In genomic region chr5:6716634-6717149, GRCh38 we compare ENCODE assay signal across 9 cellular contexts. TPM values are rescaled to one million over a fixed set of nuclear protein-coding genes. Genes with fewer than 3 reads are reported as not detected.
DNase-seq lines count a peak whose midpoint lies in the region; ATAC-seq and TF ChIP-seq lines count a peak whose summit lies in the region.
"Had no signal": no experiment of that assay in that cellular context is flagged by ENCODE, and none has a peak within 500 bp of the region (broad histone marks: within the 10 kb centered on the region; RNA-seq: fewer than 3 reads in every experiment).

No MANE protein-coding gene starts in this region.

- peak overlapping the region; percentile 97; the same call in 1 of the 2 replicates for H3K4me3 ChIP-seq in GM08714 (ENCODE audit: low read length)
- peak overlapping the region; percentile 79 for H3K4me3 ChIP-seq in OCI-LY7 (ENCODE audit: low read depth, low read length, poor library complexity, severe bottlenecking)
- peak overlapping the region; percentile 93 for H3K4me3 ChIP-seq in endocrine pancreas (ENCODE audit: control insufficient read depth, insufficient read depth, low read length)
- H3K4me3 ChIP-seq in gastrocnemius medialis = peak overlapping the region in 1 of 4 donors; percentile 63
- no peak overlapping the region for H3K4me3 ChIP-seq in lower lobe of right lung
- H3K4me3 ChIP-seq in right cardiac atrium (ENCODE audit: low read length) = no peak overlapping the region

- TF ChIP-seq CTCF in OCI-LY7 (conservative IDR thresholded peaks at IDR 0.05; ENCODE audit: low read length) = no peak
- TF ChIP-seq CTCF in gastrocnemius medialis (IDR thresholded peaks at IDR 0.05 in 4 of 5, conservative IDR thresholded peaks at IDR 0.05 in 1 of 5) = no peak
- TF ChIP-seq CTCF in lower lobe of right lung (IDR thresholded peaks at IDR 0.05) = no peak

- H3K27me3 ChIP-seq in endocrine pancreas (ENCODE audit: control insufficient read depth, insufficient read depth, low read length) = no peaks in the 10 kb centered on the region
- no peaks in the 10 kb centered on the region for H3K27me3 ChIP-seq in gastrocnemius medialis
- no peaks in the 10 kb centered on the region for H3K27me3 ChIP-seq in lower lobe of right lung (ENCODE audit: low read depth)
- no peaks in the 10 kb centered on the region for H3K27me3 ChIP-seq in right cardiac atrium (ENCODE audit: control insufficient read depth, insufficient read depth)

- H3K27ac ChIP-seq in OCI-LY7 (ENCODE audit: low read depth, low read length, poor library complexity, severe bottlenecking) = no peak overlapping the region
- peak overlapping the region; percentile 41 to 95 (median 77) for H3K27ac ChIP-seq in gastrocnemius medialis
- no peak overlapping the region for H3K27ac ChIP-seq in lower lobe of right lung
- H3K27ac ChIP-seq in right cardiac atrium (ENCODE audit: low read length) = no peak overlapping the region

- 75% methylated on average over 4 of the region's 4 CpGs for WGBS in right cardiac atrium

- H4K20me1 ChIP-seq in OCI-LY7 (ENCODE audit: insufficient read depth, low read length) = peaks cover 58% of the 10 kb centered on the region

- peaks cover 72% of the 10 kb centered on the region for H3K79me2 ChIP-seq in OCI-LY7 (ENCODE audit: insufficient read depth, low read depth, low read length)

- CTCF ChIA-PET in OCI-LY7 (lab: Charles Lee; ENCODE audit: unreplicated experiment) = no interaction called here

- intact Hi-C loops in OCI-LY7 (cut with micrococcal nuclease; ENCODE audit: unreplicated experiment) (no loop called here), gastrocnemius medialis (cut with DNase I; ENCODE audit: low total_unique reads) (loop anchor here (2.0 to 10.0 kb wide), 4 partner anchors 16 to 1292 kb away; partner anchors contain the start of genes ICE1 and MED10), left colon (cut with DNase I, micrococcal nuclease) (no loop called here), lower lobe of right lung (cut with DNase I) (no loop called here), right cardiac atrium (cut with DNase I) (loop anchor here in 2 of 4 donors (5.0 to 10.0 kb wide), 2 partner anchors 84 to 92 kb away; partner anchors contain the start of genes NSUN2 (in 1 of the 2) and SRD5A1 (in 1 of the 2))

- H3K9me3 ChIP-seq in OCI-LY7 (ENCODE audit: low read length) (no peaks in the 10 kb centered on the region), endocrine pancreas (ENCODE audit: control insufficient read depth, low read length) (no peaks in the 10 kb centered on the region), gastrocnemius medialis (no peaks in the 10 kb centered on the region), lower lobe of right lung (no peaks in the 10 kb centered on the region), right cardiac atrium (ENCODE audit: control insufficient read depth, low read length) (peaks cover 2% of the 10 kb centered on the region)

- H2AFZ ChIP-seq in OCI-LY7 (ENCODE audit: low read length) = no peak overlapping the region

- in situ Hi-C loops in gastrocnemius medialis (cut with MboI; ENCODE audit: low sequenced_read_pairs in 4 of 4) = loop anchor here in 1 of 4 donors (10.0 kb wide), 1 partner anchor 82 kb away; the partner anchor contains the start of genes NSUN2 and SRD5A1

- peak overlapping the region; percentile 97 for H3K4me2 ChIP-seq in OCI-LY7 (ENCODE audit: low read length)

- H3K9me2 ChIP-seq in OCI-LY7 (ENCODE audit: insufficient read depth, low read length) = no peaks in the 10 kb centered on the region

- TF ChIP-seq POLR2A in gastrocnemius medialis (IDR thresholded peaks at IDR 0.05) = no peak

- ATAC-seq in gastrocnemius medialis (no peak), left colon (no peak), lower lobe of right lung (no peak), GM18907 (IDR thresholded peaks at IDR 0.05; ENCODE audit: unreplicated experiment) (no peak), right cardiac atrium (no peak)

- DNase-seq in OCI-LY7 (ENCODE audit: low spot score) (no peak), gastrocnemius medialis (no peak), left colon (no peak), lower lobe of right lung (no peak), right cardiac atrium (no peak)
- DNase-seq: activated gamma-delta T cell had no signal

- H3K36me3 ChIP-seq in OCI-LY7 (ENCODE audit: insufficient read depth, low read length) (peaks cover 41% of the 10 kb centered on the region), endocrine pancreas (ENCODE audit: control insufficient read depth, insufficient read depth, low read length) (no peaks in the 10 kb centered on the region), gastrocnemius medialis (no peaks in the 10 kb centered on the region), lower lobe of right lung (peaks cover 3% of the 10 kb centered on the region)

- H3K4me1 ChIP-seq in OCI-LY7 (ENCODE audit: insufficient read depth, low read length, poor library complexity, severe bottlenecking) (peaks cover 72% of the 10 kb centered on the region), endocrine pancreas (ENCODE audit: control insufficient read depth, insufficient read depth, low read length) (no peaks in the 10 kb centered on the region), gastrocnemius medialis (peaks cover 66 to 75% of the 10 kb centered on the region in 2 donors), lower lobe of right lung (peaks cover 67% of the 10 kb centered on the region), right cardiac atrium (ENCODE audit: control insufficient read depth, insufficient read depth, low read length) (peaks cover 37% of the 10 kb centered on the region)

- POLR2A ChIA-PET in OCI-LY7 (lab: Charles Lee) = interaction anchor here (1.1 to 1.8 kb wide), 2 partner anchors 12 to 64 kb away, joined by 3 to 5 read pairs; no protein-coding TSS in a partner anchor

- H3K9ac ChIP-seq in endocrine pancreas (ENCODE audit: control insufficient read depth, insufficient read depth, low read length) = no peak overlapping the region

- no TSS peak for BruUV-seq in OCI-LY7 (replicated peaks; lab: Mats Ljungman, UMichigan)

RNA-seq across cellular contexts. Expression of gene TENT4A, which starts 3.5 kb away (rescaled TPM):
- total RNA-seq in OCI-LY7 (2014; rRNA removed; shearing (Covaris generic)) = 39.0 and 41.1 TPM in 2 replicates
- total RNA-seq in OCI-LY7 (2022) (46.1 and 53.5 TPM in 2 replicates), gastrocnemius medialis (10 to 100 TPM; 11.9 to 15.2 (median 12.7) TPM), left colon (10 to 100 TPM; 16.5 to 18.5 TPM), lower lobe of right lung (24.1 TPM), right cardiac atrium (10 to 100 TPM; 11.2 to 14.5 (median 12.3) TPM)
- 4.7 TPM for polyA plus RNA-seq in right cardiac atrium

Comparison
In these comparisons a context has a peak if more than half of its experiments do, and no peak if none do; other contexts are left out.
1. H3K4me3 ChIP-seq: peak in GM08714 (single experiment), OCI-LY7 (single experiment) and endocrine pancreas (single experiment); none in lower lobe of right lung (single experiment) and right cardiac atrium (single experiment).
2. H3K27ac ChIP-seq: peak in gastrocnemius medialis (4 of 4); none in OCI-LY7 (single experiment), lower lobe of right lung (single experiment) and right cardiac atrium (single experiment).